In genomic region chr12:92044435-92044834, GRCh38 we compare ENCODE assay signal across 1 cellular context.
TF ChIP-seq lines count a peak whose summit lies in the region.

No MANE protein-coding gene starts in this region.

TF ChIP-seq in IMR-90, 13 proteins besides CTCF, POLR2A, EP300 and RAD21:
- no peak for TF ChIP-seq SMC3 (IDR thresholded peaks at IDR 0.05; ENCODE audit: low read depth, low read length)
- no peak for TF ChIP-seq CEBPB (IDR thresholded peaks at IDR 0.05; ENCODE audit: low read depth, low read length)
- no peak for TF ChIP-seq MAZ (IDR thresholded peaks at IDR 0.05; ENCODE audit: borderline replicate concordance, low read depth, low read length)
- TF ChIP-seq RCOR1 (IDR thresholded peaks at IDR 0.05; ENCODE audit: insufficient replicate concordance, low read length), result no peak
- TF ChIP-seq, protein P1, sequence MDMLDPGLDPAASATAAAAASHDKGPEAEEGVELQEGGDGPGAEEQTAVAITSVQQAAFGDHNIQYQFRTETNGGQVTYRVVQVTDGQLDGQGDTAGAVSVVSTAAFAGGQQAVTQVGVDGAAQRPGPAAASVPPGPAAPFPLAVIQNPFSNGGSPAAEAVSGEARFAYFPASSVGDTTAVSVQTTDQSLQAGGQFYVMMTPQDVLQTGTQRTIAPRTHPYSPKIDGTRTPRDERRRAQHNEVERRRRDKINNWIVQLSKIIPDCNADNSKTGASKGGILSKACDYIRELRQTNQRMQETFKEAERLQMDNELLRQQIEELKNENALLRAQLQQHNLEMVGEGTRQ (IDR thresholded peaks at IDR 0.05; ENCODE audit: low read depth, low read length), result no peak
- TF ChIP-seq RFX5 (IDR thresholded peaks at IDR 0.05; ENCODE audit: low read depth, low read length), result no peak
- no peak for TF ChIP-seq BHLHE40 (IDR thresholded peaks at IDR 0.05; ENCODE audit: low read depth, low read length)
- no peak for TF ChIP-seq FOS (IDR thresholded peaks at IDR 0.05; ENCODE audit: low read depth, low read length)
- TF ChIP-seq ELK1 (IDR thresholded peaks at IDR 0.05; ENCODE audit: borderline replicate concordance, low read depth, low read length), result no peak
- TF ChIP-seq MXI1 (IDR thresholded peaks at IDR 0.05; ENCODE audit: borderline replicate concordance, low read depth, low read length), result no peak
- no peak for TF ChIP-seq NFE2L2 (IDR thresholded peaks at IDR 0.05; ENCODE audit: low read depth, low read length)
- no peak for TF ChIP-seq CHD1 (IDR thresholded peaks at IDR 0.05; ENCODE audit: low read depth, low read length)
- no peak for TF ChIP-seq MAFK (IDR thresholded peaks at IDR 0.05; ENCODE audit: low read depth, low read length)
